ENCODE assay signal across 7 cellular contexts in the genomic region with DNA sequence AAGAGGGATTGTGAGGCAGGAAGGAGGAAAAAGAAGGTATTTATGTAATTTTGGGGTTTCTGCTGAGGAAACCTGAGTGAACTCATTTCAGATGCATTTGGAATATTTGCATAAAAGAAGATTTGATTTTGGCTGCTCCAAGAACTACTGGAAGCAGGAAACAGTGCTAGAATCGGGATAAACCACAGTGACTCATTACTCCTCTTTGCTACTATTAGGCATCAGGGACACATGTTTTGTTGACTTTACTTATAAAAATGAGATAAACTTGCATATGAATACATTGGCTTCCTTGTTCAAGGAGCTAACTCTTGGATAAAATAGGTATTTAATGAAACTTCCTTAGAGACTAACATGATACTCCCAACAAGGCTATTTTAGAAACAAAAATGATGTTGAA.
A peak's percentile ranks its signal among the peaks of the same experiment; 100 is the strongest.
DNase-seq lines count a peak whose midpoint lies in the region; TF ChIP-seq lines count a peak whose summit lies in the region.
"Not testable (repeated sequence)": the region's sequence is repeated elsewhere in the genome, so short reads cannot be mapped to it uniquely, and the experiment has no call there.

No MANE protein-coding gene starts in this region.

- H3K4me3 ChIP-seq in choroid plexus epithelial cell (ENCODE audit: low read depth, low read length) = not testable (repeated sequence)

- not testable (repeated sequence) for TF ChIP-seq CTCF in choroid plexus epithelial cell (conservative IDR thresholded peaks at IDR 0.05; ENCODE audit: low read depth, low read length)

- DNase-seq in EH (ENCODE audit: low read depth) (peak; percentile 66), HCEC 1CT (peak; percentile 60), LHCN-M2 (ENCODE audit: low read depth) (peak; percentile 71), amniotic epithelial cell (ENCODE audit: low read depth) (peak; percentile 32), choroid plexus epithelial cell (ENCODE audit: low read depth) (peak; percentile 43), fibroblast of peridontal ligament (ENCODE audit: extremely low read depth) (peak; percentile 36), kidney tubule cell (ENCODE audit: low spot score) (peak; percentile 18)

Comparison
In these comparisons a context has a peak if more than half of its experiments do, and no peak if none do; other contexts are left out.
1. DNase-seq: peak in every context shown above with its lines; median percentile 71 in LHCN-M2; 66 in EH; 60 in HCEC 1CT; 43 in choroid plexus epithelial cell; 36 in fibroblast of peridontal ligament; 32 in amniotic epithelial cell; 18 in kidney tubule cell.